Comparison of ENCODE assay signal across 9 cellular contexts in the genomic region with DNA sequence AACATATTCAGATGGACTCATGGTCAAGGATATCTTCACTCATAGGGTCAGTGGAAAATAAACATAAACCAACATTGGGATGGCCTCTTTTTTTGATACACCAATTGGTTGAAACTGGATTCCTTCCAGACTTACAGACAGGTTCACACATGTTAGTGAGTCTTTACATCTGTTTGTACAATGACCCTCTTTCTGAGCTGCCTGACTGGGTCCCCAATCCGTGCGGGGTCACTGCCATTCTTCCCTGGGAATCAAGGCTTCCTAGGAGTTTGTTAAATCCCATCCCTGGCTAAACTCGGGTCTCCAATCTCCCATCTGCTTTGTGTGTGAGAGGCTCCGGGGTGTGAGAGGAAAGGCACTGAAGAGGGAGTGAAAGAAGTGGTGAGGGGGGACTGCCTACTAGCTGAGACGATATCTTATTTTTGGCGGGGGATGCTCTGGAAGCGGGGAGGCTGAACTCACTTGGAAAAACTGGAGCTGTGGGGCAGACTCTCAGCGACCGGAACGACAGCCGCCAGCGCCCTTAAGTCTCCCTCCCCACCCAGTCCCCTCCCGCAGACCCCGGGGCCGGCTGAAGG. TPM values are rescaled to one million over a fixed set of nuclear protein-coding genes. Genes with fewer than 3 reads are reported as not detected.
DNase-seq lines count a peak whose midpoint lies in the region; ATAC-seq and TF ChIP-seq lines count a peak whose summit lies in the region.
"Had no signal": no experiment of that assay in that cellular context is flagged by ENCODE, and none has a peak within 500 bp of the region (broad histone marks: within the 10 kb centered on the region; RNA-seq: fewer than 3 reads in every experiment).

No MANE protein-coding gene starts in this region.

- H3K18ac ChIP-seq in trophoblast cell (ENCODE audit: low read length) = peak overlapping the region; percentile 26

- peak overlapping the region; percentile 56 for H4K91ac ChIP-seq in trophoblast cell (ENCODE audit: low read depth, low read length)

- H3K4me3 Mint-ChIP-seq in T-helper 17 cell = peak overlapping the region; percentile 100

- H2AFZ ChIP-seq in trophoblast cell (ENCODE audit: insufficient read depth, low read length, poor library complexity) = peak overlapping the region; percentile 41

- H3K14ac ChIP-seq in trophoblast cell (ENCODE audit: low read length) = peak overlapping the region; percentile 32

- H3K36me3 ChIP-seq in trophoblast cell (ENCODE audit: control insufficient read depth in 1 of 2, insufficient read depth in 2 of 2, low read length in 2 of 2) = peaks cover 0 to 2% of the 10 kb centered on the region in 2 experiments

- no peaks in the 10 kb centered on the region for H3K9me3 ChIP-seq in T-helper 17 cell (ENCODE audit: control insufficient read depth, low read length, poor library complexity, severe bottlenecking)
- no peaks in the 10 kb centered on the region for H3K9me3 ChIP-seq in trophoblast cell (ENCODE audit: insufficient read depth, low read depth, low read length)

- H3K79me1 ChIP-seq in trophoblast cell (ENCODE audit: low read length) = peaks cover 10% of the 10 kb centered on the region

- H3K79me2 ChIP-seq in trophoblast cell (ENCODE audit: control insufficient read depth, insufficient read depth, low read length, poor library complexity) = peaks cover 7% of the 10 kb centered on the region

- peak overlapping the region; percentile 82 for H3K9ac ChIP-seq in trophoblast cell (ENCODE audit: low read length)

- peak overlapping the region; percentile 69 for H3K4me2 ChIP-seq in trophoblast cell (ENCODE audit: low read length)

- no peak for DNase-seq in T-helper 17 cell
- DNase-seq in fibroblast of pulmonary artery (ENCODE audit: low read depth) = no peak
- DNase-seq in trophoblast cell = no peak
- DNase-seq in OCI-M2 (lab: John Stamatoyannopoulos, UW; ENCODE audit: unreplicated experiment) = no peak

- ATAC-seq in GM18858 (IDR thresholded peaks at IDR 0.05; ENCODE audit: unreplicated experiment) = peak; percentile 1
- ATAC-seq in HG03159 (IDR thresholded peaks at IDR 0.05; ENCODE audit: unreplicated experiment) = peak; percentile 42
- peak; percentile 10 for ATAC-seq in T-helper 17 cell
- no peak for ATAC-seq in HG02970 (IDR thresholded peaks at IDR 0.05; ENCODE audit: low FRiP score, unreplicated experiment)

- H3K27me3 ChIP-seq in trophoblast cell (ENCODE audit: insufficient read depth, low read length) = no peaks in the 10 kb centered on the region

- H3K27ac Mint-ChIP-seq in T-helper 17 cell = peak overlapping the region; percentile 98

- H2BK12ac ChIP-seq in trophoblast cell (ENCODE audit: low read length) = no peak overlapping the region

- H3K4ac ChIP-seq in trophoblast cell (ENCODE audit: low read depth, low read length) = no peak overlapping the region

- H3K27ac ChIP-seq in 22Rv1 = peak overlapping the region; percentile 67
- no peak overlapping the region for H3K27ac ChIP-seq in trophoblast cell (ENCODE audit: low read depth, low read length)

- peak overlapping the region; percentile 37 for H2BK120ac ChIP-seq in trophoblast cell (ENCODE audit: insufficient read depth, low read length, poor library complexity)

- TF ChIP-seq CTCF in 22Rv1 (IDR thresholded peaks at IDR 0.05) = no peak
- no peak for TF ChIP-seq CTCF in fibroblast of pulmonary artery (IDR thresholded peaks at IDR 0.05; ENCODE audit: low read length, missing control alignments)

- no peak overlapping the region for H3K23ac ChIP-seq in trophoblast cell (ENCODE audit: low read length)

- no peak overlapping the region for H2AK5ac ChIP-seq in trophoblast cell (ENCODE audit: low read length)

- H3K4me3 ChIP-seq in fibroblast of pulmonary artery (replicated peaks; ENCODE audit: low read depth, low read length) (peak overlapping the region; percentile 78), trophoblast cell (ENCODE audit: low read depth, low read length) (peak overlapping the region; percentile 84)

- peaks cover 11% of the 10 kb centered on the region for H3K27me3 Mint-ChIP-seq in T-helper 17 cell

- H4K8ac ChIP-seq in trophoblast cell (ENCODE audit: low read depth, low read length) = peak overlapping the region; percentile 80

- WGBS in trophoblast cell (ENCODE audit: extremely low coverage, insufficient coverage, insufficient read length) = no CpG with 5 or more reads among the region's 15 CpGs

- H2BK5ac ChIP-seq in trophoblast cell (ENCODE audit: low read depth, low read length, poor library complexity) = peak overlapping the region; percentile 2

- peak overlapping the region; percentile 33 for H4K12ac ChIP-seq in trophoblast cell (ENCODE audit: low read depth, low read length)

- peaks cover 0 to 2% of the 10 kb centered on the region in 2 experiments for H3K4me1 ChIP-seq in trophoblast cell (ENCODE audit: control insufficient read depth in 1 of 2, insufficient read depth in 2 of 2, low read length in 2 of 2)

- peaks cover 5% of the 10 kb centered on the region for H3K36me3 Mint-ChIP-seq in T-helper 17 cell (ENCODE audit: low read depth)

- peaks cover 13% of the 10 kb centered on the region for H3K4me1 Mint-ChIP-seq in T-helper 17 cell

RNA-seq across cellular contexts. Expression of a gene that starts 0.5 kb away (rescaled TPM):
- not detected for total RNA-seq in T-helper 17 cell
- polyA plus RNA-seq in trophoblast cell (2013) = 0.04 and 0.05 TPM in 2 replicates
- total RNA-seq: left cardiac atrium had no signal

RNA-seq across cellular contexts. Expression of a gene that starts 0.5 kb away (rescaled TPM):
- 1 to 10 TPM in 1 of 2 donors, under 1 TPM in 1; 0.92 to 1.5 TPM for total RNA-seq in T-helper 17 cell
- 13.2 and 14.1 TPM in 2 replicates for polyA plus RNA-seq in trophoblast cell (2013)
